ENCODE assay signal across 25 cellular contexts in genomic region chr1:201059871-201060555, GRCh38. TPM values are rescaled to one million over a fixed set of nuclear protein-coding genes. Genes with fewer than 3 reads are reported as not detected.
DNase-seq lines count a peak whose midpoint lies in the region; ATAC-seq and TF ChIP-seq lines count a peak whose summit lies in the region.
"Had no signal": no experiment of that assay in that cellular context is flagged by ENCODE, and none has a peak within 500 bp of the region (broad histone marks: within the 10 kb centered on the region; RNA-seq: fewer than 3 reads in every experiment).

No MANE protein-coding gene starts in this region.

- DNase-seq in left ventricle myocardium superior (no peak), Right ventricle myocardium inferior (ENCODE audit: missing footprints) (no peak), adipocyte (ENCODE audit: low read depth) (peak; percentile 20), iris pigment epithelial cell (ENCODE audit: low read depth) (peak; percentile 11), NCI-H2107 treated with DMSO at 0.1 percent for 48 hours (lab: John Stamatoyannopoulos, UW; ENCODE audit: unreplicated experiment) (no peak), Calu3 (no peak), HT-29 (ENCODE audit: low spot score) (no peak)
- no peak for DNase-seq in stimulated activated naive CD4-positive, alpha-beta T cell (lab: John Stamatoyannopoulos, UW)
- DNase-seq: activated CD4-positive, alpha-beta T cell treated with anti-CD3 and anti-CD28 coated beads, Interleukin-2, amount 50 U/mL, for 1 hour; activated naive CD4-positive, alpha-beta T cell treated with anti-CD3 and anti-CD28 coated beads, Interleukin-2, amount 10 ng/mL, durations not matched to agents 7 days and 5 days; DMS153; foreskin melanocyte; HFFc6; MG63; naive thymus-derived CD4-positive, alpha-beta T cell; NCI-H748 treated with DMSO at 0.1 percent for 48 hours; retina; spleen; stimulated activated CD4-positive, alpha-beta T cell treated with anti-CD3 and anti-CD28 coated beads, Interleukin-2, amount 100 ng/mL, for 48 hours; stimulated activated naive CD8-positive, alpha-beta T cell treated with anti-CD3 and anti-CD28 coated beads, Interleukin-15, Interleukin-2, amounts not matched to agents 100 U/mL and 50 U/mL, for 24 hours; T-helper 2 cell; tibial artery had no signal

- H3K4me1 Mint-ChIP-seq in Calu3 (ENCODE audit: low read depth, unreplicated experiment): no peaks in the 10 kb centered on the region

- H3K4me3 ChIP-seq in adipocyte (ENCODE audit: low read length): no peak overlapping the region
- H3K4me3 ChIP-seq: MG63, spleen, tibial artery had no signal

- H3K9ac ChIP-seq in adipocyte (ENCODE audit: low read length): no peak overlapping the region

- peaks cover 77% of the 10 kb centered on the region for H3K27me3 ChIP-seq in adipocyte (replicated peaks; ENCODE audit: control insufficient read depth, insufficient read depth, low read length)
- H3K27me3 ChIP-seq: MG63, tibial artery had no signal

- no peak overlapping the region for H3K27ac Mint-ChIP-seq in Calu3 (ENCODE audit: unreplicated experiment)
- H3K27ac Mint-ChIP-seq: activated naive CD4-positive, alpha-beta T cell treated with anti-CD3 and anti-CD28 coated beads, Interleukin-2, amount 10 ng/mL, durations not matched to agents 7 days and 5 days; HFFc6; naive thymus-derived CD4-positive, alpha-beta T cell had no signal

- no peaks in the 10 kb centered on the region for H3K4me1 ChIP-seq in adipocyte (ENCODE audit: control insufficient read depth, insufficient read depth, low read length)

- H3K9me3 ChIP-seq in adipocyte (ENCODE audit: control insufficient read depth, low read length): no peaks in the 10 kb centered on the region
- H3K9me3 ChIP-seq: MG63, spleen, tibial artery had no signal

- BruUV-seq in Calu3 (replicated peaks; lab: Mats Ljungman, UMichigan): no TSS peak

- CTCF ChIA-PET in Calu3 (lab: Charles Lee): no interaction called here

- no peaks in the 10 kb centered on the region for H3K36me3 Mint-ChIP-seq in Calu3 (ENCODE audit: insufficient read depth, unreplicated experiment)
- H3K36me3 Mint-ChIP-seq: activated naive CD4-positive, alpha-beta T cell treated with anti-CD3 and anti-CD28 coated beads, Interleukin-2, amount 10 ng/mL, durations not matched to agents 7 days and 5 days; naive thymus-derived CD4-positive, alpha-beta T cell had no signal

- ATAC-seq in left ventricle myocardium superior (peak; percentile 17), Right ventricle myocardium inferior (no peak)
- ATAC-seq: naive thymus-derived CD4-positive, alpha-beta T cell; SK-N-SH treated with all-trans-retinoic acid at 6 μM for 48 hours; stimulated activated naive CD8-positive, alpha-beta T cell treated with anti-CD3 and anti-CD28 coated beads, Interleukin-15, Interleukin-2, amounts not matched to agents 100 U/mL and 50 U/mL, for 24 hours had no signal

- TF ChIP-seq CTCF in Calu3 (IDR thresholded peaks at IDR 0.05; ENCODE audit: unreplicated experiment): no peak

- H3K9me3 Mint-ChIP-seq in Calu3 (ENCODE audit: low read depth, unreplicated experiment): no peaks in the 10 kb centered on the region
- H3K9me3 Mint-ChIP-seq: activated naive CD4-positive, alpha-beta T cell treated with anti-CD3 and anti-CD28 coated beads, Interleukin-2, amount 10 ng/mL, durations not matched to agents 7 days and 5 days; HFFc6; naive thymus-derived CD4-positive, alpha-beta T cell had no signal

- peaks cover 84% of the 10 kb centered on the region for H3K27me3 Mint-ChIP-seq in Calu3 (ENCODE audit: unreplicated experiment)

- intact Hi-C loops in left ventricle myocardium superior (cut with micrococcal nuclease) (no loop called here), Right ventricle myocardium inferior (cut with DNase I) (no loop called here), Calu3 (cut with micrococcal nuclease; ENCODE audit: unreplicated experiment) (no loop called here)

- H3K36me3 ChIP-seq in adipocyte (ENCODE audit: control insufficient read depth, insufficient read depth, low read length, severe bottlenecking): no peaks in the 10 kb centered on the region
- H3K36me3 ChIP-seq: MG63, spleen, tibial artery had no signal

- no peak overlapping the region for H3K4me3 Mint-ChIP-seq in Calu3 (ENCODE audit: low read depth, unreplicated experiment)
- H3K4me3 Mint-ChIP-seq: activated naive CD4-positive, alpha-beta T cell treated with anti-CD3 and anti-CD28 coated beads, Interleukin-2, amount 10 ng/mL, durations not matched to agents 7 days and 5 days; HFFc6; naive thymus-derived CD4-positive, alpha-beta T cell had no signal

RNA-seq across cellular contexts. Expression of gene KIF21B, which starts 36.5 kb away (rescaled TPM):
- 0.45 TPM for total RNA-seq in left ventricle myocardium superior
- total RNA-seq in Right ventricle myocardium inferior: 0.43 TPM
- 5.9 and 6.7 TPM in 2 replicates for total RNA-seq in Calu3 (2022)
- 3.8 and 4.8 TPM in 2 replicates for total RNA-seq in HT-29 (2014; rRNA removed; shearing (Covaris generic))
- total RNA-seq: HFFc6 had no signal

RNA-seq across cellular contexts. Expression of gene CACNA1S, which starts 52.2 kb away (rescaled TPM):
- not detected for total RNA-seq in left ventricle myocardium superior
- total RNA-seq in Right ventricle myocardium inferior: not detected
- total RNA-seq in Calu3 (2022): not detected in 2 replicates
- total RNA-seq in HT-29 (2014; rRNA removed; shearing (Covaris generic)): not detected in 2 replicates
- total RNA-seq: astrocyte; HFFc6; naive thymus-derived CD4-positive, alpha-beta T cell; omental fat pad had no signal

Comparison
In these comparisons a context has a peak if more than half of its experiments do, and no peak if none do; other contexts are left out.
1. DNase-seq: peak in adipocyte (single experiment) and iris pigment epithelial cell (single experiment); none in left ventricle myocardium superior (single experiment), Right ventricle myocardium inferior (single experiment), stimulated activated naive CD4-positive, alpha-beta T cell (0 of 6), NCI-H2107 treated with DMSO at 0.1 percent for 48 hours (single experiment), Calu3 (single experiment) and HT-29 (single experiment).